ENCODE assay signal across 1 cellular context in the genomic region with DNA sequence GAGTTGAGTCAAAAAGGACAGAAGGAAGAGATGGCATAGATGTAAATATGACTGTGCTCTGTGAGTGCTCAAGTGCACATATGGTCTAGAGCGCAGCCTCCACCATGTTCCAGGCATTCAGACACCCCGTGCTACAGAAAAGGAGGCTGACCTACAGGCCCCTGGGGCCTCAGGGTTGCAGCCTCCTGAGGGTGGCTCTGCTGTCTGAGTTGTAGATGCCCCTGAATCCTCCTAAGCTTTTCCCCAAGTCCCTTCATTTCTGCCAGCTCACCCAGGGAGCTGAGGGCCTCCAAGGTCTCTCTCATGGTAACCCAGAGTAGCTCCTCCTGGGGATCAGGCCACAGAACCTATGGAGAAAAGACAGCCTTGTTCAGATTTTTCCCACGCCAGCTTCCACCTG.
TF ChIP-seq lines count a peak whose summit lies in the region.

No MANE protein-coding gene starts in this region.

TF ChIP-seq in GM23338, 12 proteins besides CTCF, POLR2A, EP300 and RAD21 (continued from another document):
- TF ChIP-seq, protein P1, sequence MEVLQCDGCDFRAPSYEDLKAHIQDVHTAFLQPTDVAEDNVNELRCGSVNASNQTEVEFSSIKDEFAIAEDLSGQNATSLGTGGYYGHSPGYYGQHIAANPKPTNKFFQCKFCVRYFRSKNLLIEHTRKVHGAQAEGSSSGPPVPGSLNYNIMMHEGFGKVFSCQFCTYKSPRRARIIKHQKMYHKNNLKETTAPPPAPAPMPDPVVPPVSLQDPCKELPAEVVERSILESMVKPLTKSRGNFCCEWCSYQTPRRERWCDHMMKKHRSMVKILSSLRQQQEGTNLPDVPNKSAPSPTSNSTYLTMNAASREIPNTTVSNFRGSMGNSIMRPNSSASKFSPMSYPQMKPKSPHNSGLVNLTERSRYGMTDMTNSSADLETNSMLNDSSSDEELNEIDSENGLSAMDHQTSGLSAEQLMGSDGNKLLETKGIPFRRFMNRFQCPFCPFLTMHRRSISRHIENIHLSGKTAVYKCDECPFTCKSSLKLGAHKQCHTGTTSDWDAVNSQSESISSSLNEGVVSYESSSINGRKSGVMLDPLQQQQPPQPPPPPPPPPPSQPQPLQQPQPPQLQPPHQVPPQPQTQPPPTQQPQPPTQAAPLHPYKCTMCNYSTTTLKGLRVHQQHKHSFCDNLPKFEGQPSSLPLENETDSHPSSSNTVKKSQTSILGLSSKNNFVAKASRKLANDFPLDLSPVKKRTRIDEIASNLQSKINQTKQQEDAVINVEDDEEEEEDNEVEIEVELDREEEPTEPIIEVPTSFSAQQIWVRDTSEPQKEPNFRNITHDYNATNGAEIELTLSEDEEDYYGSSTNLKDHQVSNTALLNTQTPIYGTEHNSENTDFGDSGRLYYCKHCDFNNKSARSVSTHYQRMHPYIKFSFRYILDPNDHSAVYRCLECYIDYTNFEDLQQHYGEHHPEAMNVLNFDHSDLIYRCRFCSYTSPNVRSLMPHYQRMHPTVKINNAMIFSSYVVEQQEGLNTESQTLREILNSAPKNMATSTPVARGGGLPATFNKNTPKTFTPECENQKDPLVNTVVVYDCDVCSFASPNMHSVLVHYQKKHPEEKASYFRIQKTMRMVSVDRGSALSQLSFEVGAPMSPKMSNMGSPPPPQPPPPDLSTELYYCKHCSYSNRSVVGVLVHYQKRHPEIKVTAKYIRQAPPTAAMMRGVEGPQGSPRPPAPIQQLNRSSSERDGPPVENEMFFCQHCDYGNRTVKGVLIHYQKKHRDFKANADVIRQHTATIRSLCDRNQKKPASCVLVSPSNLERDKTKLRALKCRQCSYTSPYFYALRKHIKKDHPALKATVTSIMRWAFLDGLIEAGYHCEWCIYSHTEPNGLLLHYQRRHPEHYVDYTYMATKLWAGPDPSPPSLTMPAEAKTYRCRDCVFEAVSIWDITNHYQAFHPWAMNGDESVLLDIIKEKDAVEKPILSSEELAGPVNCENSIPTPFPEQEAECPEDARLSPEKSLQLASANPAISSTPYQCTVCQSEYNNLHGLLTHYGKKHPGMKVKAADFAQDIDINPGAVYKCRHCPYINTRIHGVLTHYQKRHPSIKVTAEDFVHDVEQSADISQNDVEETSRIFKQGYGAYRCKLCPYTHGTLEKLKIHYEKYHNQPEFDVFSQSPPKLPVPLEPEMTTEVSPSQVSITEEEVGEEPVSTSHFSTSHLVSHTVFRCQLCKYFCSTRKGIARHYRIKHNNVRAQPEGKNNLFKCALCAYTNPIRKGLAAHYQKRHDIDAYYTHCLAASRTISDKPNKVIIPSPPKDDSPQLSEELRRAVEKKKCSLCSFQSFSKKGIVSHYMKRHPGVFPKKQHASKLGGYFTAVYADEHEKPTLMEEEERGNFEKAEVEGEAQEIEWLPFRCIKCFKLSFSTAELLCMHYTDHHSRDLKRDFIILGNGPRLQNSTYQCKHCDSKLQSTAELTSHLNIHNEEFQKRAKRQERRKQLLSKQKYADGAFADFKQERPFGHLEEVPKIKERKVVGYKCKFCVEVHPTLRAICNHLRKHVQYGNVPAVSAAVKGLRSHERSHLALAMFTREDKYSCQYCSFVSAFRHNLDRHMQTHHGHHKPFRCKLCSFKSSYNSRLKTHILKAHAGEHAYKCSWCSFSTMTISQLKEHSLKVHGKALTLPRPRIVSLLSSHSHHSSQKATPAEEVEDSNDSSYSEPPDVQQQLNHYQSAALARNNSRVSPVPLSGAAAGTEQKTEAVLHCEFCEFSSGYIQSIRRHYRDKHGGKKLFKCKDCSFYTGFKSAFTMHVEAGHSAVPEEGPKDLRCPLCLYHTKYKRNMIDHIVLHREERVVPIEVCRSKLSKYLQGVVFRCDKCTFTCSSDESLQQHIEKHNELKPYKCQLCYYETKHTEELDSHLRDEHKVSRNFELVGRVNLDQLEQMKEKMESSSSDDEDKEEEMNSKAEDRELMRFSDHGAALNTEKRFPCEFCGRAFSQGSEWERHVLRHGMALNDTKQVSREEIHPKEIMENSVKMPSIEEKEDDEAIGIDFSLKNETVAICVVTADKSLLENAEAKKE (CRISPR knock-in tag; IDR thresholded peaks at IDR 0.05): no peak
- TF ChIP-seq NANOG (IDR thresholded peaks at IDR 0.05; ENCODE audit: borderline replicate concordance): no peak
- TF ChIP-seq EZH2 (IDR thresholded peaks at IDR 0.05; ENCODE audit: low read depth, unreplicated experiment): no peak
- no peak for TF ChIP-seq REST (IDR thresholded peaks at IDR 0.05; ENCODE audit: unreplicated experiment)
- no peak for TF ChIP-seq ZNF331 (CRISPR knock-in tag; IDR thresholded peaks at IDR 0.05; ENCODE audit: low read depth)
- TF ChIP-seq STAT1 (IDR thresholded peaks at IDR 0.05; ENCODE audit: unreplicated experiment): no peak
- TF ChIP-seq CREB1 (CRISPR knock-in tag; IDR thresholded peaks at IDR 0.05; ENCODE audit: low read depth): no peak
- no peak for TF ChIP-seq ETS1 (IDR thresholded peaks at IDR 0.05)
- TF ChIP-seq JUNB (IDR thresholded peaks at IDR 0.05; ENCODE audit: unreplicated experiment): no peak
- no peak for TF ChIP-seq ZNF114 (CRISPR knock-in tag; IDR thresholded peaks at IDR 0.05)
